8 cellular contexts compared by ENCODE assay signal in the genomic region with DNA sequence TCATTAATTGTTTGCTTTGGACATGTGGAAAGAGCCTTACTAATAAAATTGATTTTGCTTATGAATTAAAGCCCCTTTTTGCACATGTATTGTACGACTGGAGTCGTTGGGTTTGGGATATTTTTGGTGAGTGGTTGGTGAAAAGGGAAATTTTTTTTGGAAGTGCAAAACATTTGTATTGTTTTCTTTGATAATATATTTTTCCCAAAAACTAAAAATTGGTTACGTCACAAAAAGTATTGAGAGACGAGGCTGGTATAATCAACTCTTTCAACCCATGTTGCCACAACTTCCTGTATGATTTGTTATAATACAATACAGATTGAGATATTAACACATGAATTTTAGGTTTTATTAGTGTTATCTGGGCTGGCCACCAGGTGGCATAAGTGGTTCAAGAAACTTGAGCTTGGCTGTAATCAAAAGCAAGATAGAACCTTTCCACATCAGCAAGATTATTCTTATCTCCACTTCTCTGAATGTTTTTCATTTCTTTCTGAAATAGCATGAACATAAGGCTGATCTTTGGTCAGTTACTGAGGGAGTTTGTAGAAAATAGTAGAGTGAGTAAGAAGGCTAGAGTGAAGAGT. TPM values are rescaled to one million over a fixed set of nuclear protein-coding genes. Genes with fewer than 3 reads are reported as not detected.
DNase-seq lines count a peak whose midpoint lies in the region; ATAC-seq and TF ChIP-seq lines count a peak whose summit lies in the region.

No MANE protein-coding gene starts in this region.

- H3K9me3 ChIP-seq in HEK293 (ENCODE audit: control insufficient read depth, insufficient read depth, low read depth, low read length): no peaks in the 10 kb centered on the region
- no peaks in the 10 kb centered on the region for H3K9me3 ChIP-seq in neural cell (ENCODE audit: low read length)

- H3K27ac ChIP-seq in HEK293 (ENCODE audit: extremely low read depth, low read depth, low read length): no peak overlapping the region
- no peak overlapping the region for H3K27ac ChIP-seq in neural cell (ENCODE audit: low read length)

- peak; percentile 96 for TF ChIP-seq RAD21 in neural cell (conservative IDR thresholded peaks at IDR 0.05)

- no peaks in the 10 kb centered on the region for H3K9me2 ChIP-seq in neural cell (ENCODE audit: insufficient read depth, low read length)

- H3K4me1 ChIP-seq in HEK293 (ENCODE audit: control insufficient read depth, insufficient read depth, low read length): no peaks in the 10 kb centered on the region

- no peaks in the 10 kb centered on the region for H3K79me2 ChIP-seq in neural cell (replicated peaks; ENCODE audit: insufficient read depth, low read length)

- H4K20me1 ChIP-seq in neural cell (ENCODE audit: insufficient read depth): no peaks in the 10 kb centered on the region

- POLR2A ChIA-PET in BJ (lab: Charles Lee) (interaction anchor here (0.6 kb wide), 1 partner anchor 171 kb away, joined by 4 read pairs; a partner anchor contains a TSS), HEK293 (lab: Yijun Ruan, JAX) (interaction anchor here (0.6 to 1.7 kb wide), 8 partner anchors 74 to 171 kb away, joined by 3 to 9 read pairs (median 4); a partner anchor contains a TSS)

- H3K27me3 ChIP-seq in BJ (ENCODE audit: control insufficient read depth, insufficient read depth, low read length): no peaks in the 10 kb centered on the region
- no peaks in the 10 kb centered on the region for H3K27me3 ChIP-seq in neural cell (ENCODE audit: insufficient read depth, low read depth, low read length)

- peaks cover 13% of the 10 kb centered on the region for H3K36me3 ChIP-seq in BJ (ENCODE audit: control insufficient read depth, insufficient read depth, low read length)
- H3K36me3 ChIP-seq in HEK293 (ENCODE audit: control insufficient read depth in 2 of 2, insufficient read depth in 1 of 2, low read length in 2 of 2): peaks cover 52 to 84% of the 10 kb centered on the region in 2 experiments
- peaks cover 22% of the 10 kb centered on the region for H3K36me3 ChIP-seq in neural cell (ENCODE audit: insufficient read depth, low read length)

- DNase-seq in BJ (ENCODE audit: low read depth): no peak
- DNase-seq in NOMO-1 (lab: John Stamatoyannopoulos, UW; ENCODE audit: unreplicated experiment in 2 of 2): peak; percentile 23 to 67
- DNase-seq in activated CD8-positive, alpha-beta memory T cell treated with anti-CD3 and anti-CD28 coated beads for 24 hours: peak; percentile 71
- no peak for DNase-seq in epithelial cell of proximal tubule (ENCODE audit: low read depth)
- peak; percentile 88 for DNase-seq in superior temporal gyrus (ENCODE audit: extremely low spot score)

- no peaks in the 10 kb centered on the region for H3F3A ChIP-seq in neural cell (ENCODE audit: insufficient read depth, low read length, poor library complexity, severe bottlenecking)

- ATAC-seq in GM21515 (IDR thresholded peaks at IDR 0.05; ENCODE audit: unreplicated experiment): no peak

- no peak overlapping the region for H3K4me2 ChIP-seq in neural cell (ENCODE audit: low read length)

- no peak overlapping the region for H2AFZ ChIP-seq in neural cell (ENCODE audit: low read depth, low read length)

- no peak overlapping the region for H3K9ac ChIP-seq in neural cell (ENCODE audit: low read length)

- CTCF ChIA-PET in BJ (lab: Yijun Ruan, JAX) (interaction anchor here (0.6 to 20.9 kb wide), 13 partner anchors 8 to 728 kb away, joined by 3 to 479 read pairs (median 3); a partner anchor contains a TSS), HEK293 (lab: Yijun Ruan, JAX) (interaction anchor here (0.5 to 13.3 kb wide), 22 partner anchors 10 to 954 kb away, joined by 3 to 338 read pairs (median 4); a partner anchor contains a TSS)

- no peak for TF ChIP-seq EP300 in neural cell (conservative IDR thresholded peaks at IDR 0.05; ENCODE audit: poor library complexity, severe bottlenecking)

- TF ChIP-seq CTCF in BJ (IDR thresholded peaks at IDR 0.05; ENCODE audit: insufficient read depth, low read depth, low read length) (peak; percentile 62), HEK293 (tag by site-specific recombination; IDR thresholded peaks at IDR 0.05) (0 out of 2 replicates have a peak, but pooled peaks have one; percentile 36), epithelial cell of proximal tubule (conservative IDR thresholded peaks at IDR 0.05; ENCODE audit: low read depth, low read length) (peak; percentile 75), neural cell (IDR thresholded peaks at IDR 0.05; ENCODE audit: poor library complexity, severe bottlenecking) (peak; percentile 92)

- no peak overlapping the region for H3K4me3 ChIP-seq in BJ (ENCODE audit: low read depth, low read length)
- no peak overlapping the region for H3K4me3 ChIP-seq in HEK293 (ENCODE audit: low read depth, low read length)
- no peak overlapping the region for H3K4me3 ChIP-seq in epithelial cell of proximal tubule (ENCODE audit: low read depth, low read length)
- no peak overlapping the region for H3K4me3 ChIP-seq in neural cell (ENCODE audit: low read length)

TF ChIP-seq in neural cell, 6 proteins besides CTCF, POLR2A, EP300 and RAD21:
- TF ChIP-seq SMC3 (conservative IDR thresholded peaks at IDR 0.05; ENCODE audit: poor library complexity): peak; percentile 99
- no peak for TF ChIP-seq EZH2 (IDR thresholded peaks at IDR 0.05; ENCODE audit: borderline replicate concordance, insufficient read depth, low read length, poor library complexity, severe bottlenecking)
- TF ChIP-seq, protein P1, sequence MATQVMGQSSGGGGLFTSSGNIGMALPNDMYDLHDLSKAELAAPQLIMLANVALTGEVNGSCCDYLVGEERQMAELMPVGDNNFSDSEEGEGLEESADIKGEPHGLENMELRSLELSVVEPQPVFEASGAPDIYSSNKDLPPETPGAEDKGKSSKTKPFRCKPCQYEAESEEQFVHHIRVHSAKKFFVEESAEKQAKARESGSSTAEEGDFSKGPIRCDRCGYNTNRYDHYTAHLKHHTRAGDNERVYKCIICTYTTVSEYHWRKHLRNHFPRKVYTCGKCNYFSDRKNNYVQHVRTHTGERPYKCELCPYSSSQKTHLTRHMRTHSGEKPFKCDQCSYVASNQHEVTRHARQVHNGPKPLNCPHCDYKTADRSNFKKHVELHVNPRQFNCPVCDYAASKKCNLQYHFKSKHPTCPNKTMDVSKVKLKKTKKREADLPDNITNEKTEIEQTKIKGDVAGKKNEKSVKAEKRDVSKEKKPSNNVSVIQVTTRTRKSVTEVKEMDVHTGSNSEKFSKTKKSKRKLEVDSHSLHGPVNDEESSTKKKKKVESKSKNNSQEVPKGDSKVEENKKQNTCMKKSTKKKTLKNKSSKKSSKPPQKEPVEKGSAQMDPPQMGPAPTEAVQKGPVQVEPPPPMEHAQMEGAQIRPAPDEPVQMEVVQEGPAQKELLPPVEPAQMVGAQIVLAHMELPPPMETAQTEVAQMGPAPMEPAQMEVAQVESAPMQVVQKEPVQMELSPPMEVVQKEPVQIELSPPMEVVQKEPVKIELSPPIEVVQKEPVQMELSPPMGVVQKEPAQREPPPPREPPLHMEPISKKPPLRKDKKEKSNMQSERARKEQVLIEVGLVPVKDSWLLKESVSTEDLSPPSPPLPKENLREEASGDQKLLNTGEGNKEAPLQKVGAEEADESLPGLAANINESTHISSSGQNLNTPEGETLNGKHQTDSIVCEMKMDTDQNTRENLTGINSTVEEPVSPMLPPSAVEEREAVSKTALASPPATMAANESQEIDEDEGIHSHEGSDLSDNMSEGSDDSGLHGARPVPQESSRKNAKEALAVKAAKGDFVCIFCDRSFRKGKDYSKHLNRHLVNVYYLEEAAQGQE (IDR thresholded peaks at IDR 0.05; ENCODE audit: borderline replicate concordance): no peak

RNA-seq across cellular contexts. Expression of a gene that starts 8.7 kb away (rescaled TPM):
- polyA plus RNA-seq in BJ (2011; rRNA removed) (34.5 and 51.3 TPM in 2 replicates), neural cell (123 and 137 TPM in 2 replicates)
- 12.7 and 14.9 TPM in 2 replicates for polyA minus RNA-seq in BJ (2011; rRNA and poly(A)+ RNA removed)
- total RNA-seq in epithelial cell of proximal tubule: 41.3 and 41.4 TPM in 2 replicates
- polyA minus RNA-seq in neural cell: 65.2 and 72.1 TPM in 2 replicates

RNA-seq across cellular contexts. Expression of a gene that starts 42.7 kb away (rescaled TPM):
- polyA plus RNA-seq in BJ (2011; rRNA removed) (not detected in 2 replicates), neural cell (0.08 and 0.12 TPM in 2 replicates)
- not detected in 2 replicates for polyA minus RNA-seq in BJ (2011; rRNA and poly(A)+ RNA removed)
- not detected in 2 replicates for total RNA-seq in epithelial cell of proximal tubule
- 0.49 and 0.69 TPM in 2 replicates for polyA minus RNA-seq in neural cell

Comparison
In these comparisons a context has a peak if more than half of its experiments do, and no peak if none do; other contexts are left out.
1. DNase-seq: peak in NOMO-1 (2 of 2), activated CD8-positive, alpha-beta memory T cell treated with anti-CD3 and anti-CD28 coated beads for 24 hours (single experiment) and superior temporal gyrus (single experiment); none in BJ (single experiment) and epithelial cell of proximal tubule (single experiment).
2. CTCF ChIP-seq: peak in every context shown above with its lines; median percentile 92 in neural cell; 75 in epithelial cell of proximal tubule; 62 in BJ; 36 in HEK293.